In genomic region chr10:128897414-128897928, GRCh38 we compare ENCODE assay signal across 18 cellular contexts.
"Had no signal": no experiment of that assay in that cellular context is flagged by ENCODE, and none has a peak within 500 bp of the region (broad histone marks: within the 10 kb centered on the region; RNA-seq: fewer than 3 reads in every experiment).

No MANE protein-coding gene starts in this region.

- H3K4me3 Mint-ChIP-seq: activated CD4-positive, alpha-beta T cell treated with anti-CD3 and anti-CD28 coated beads, Interleukin-2, amount 10 ng/mL, durations not matched to agents 7 days and 5 days; activated naive CD8-positive, alpha-beta T cell treated with anti-CD3 and anti-CD28 coated beads for 36 hours; activated T-cell treated with anti-CD3 and anti-CD28 coated beads, Interleukin-2, amount 50 U/mL, for 72 hours; central memory CD8-positive, alpha-beta T cell; T-helper 2 cell treated with Interferon-gamma antibody and Interleukin-4, amounts not matched to agents 5 μg/mL and 100 μg/mL, for 36 hours had no signal

- H3K27me3 Mint-ChIP-seq: activated CD4-positive, alpha-beta T cell treated with anti-CD3 and anti-CD28 coated beads, Interleukin-2, amount 10 ng/mL, durations not matched to agents 7 days and 5 days; activated naive CD8-positive, alpha-beta T cell treated with anti-CD3 and anti-CD28 coated beads for 36 hours; central memory CD8-positive, alpha-beta T cell had no signal

- H3K36me3 Mint-ChIP-seq: activated naive CD8-positive, alpha-beta T cell treated with anti-CD3 and anti-CD28 coated beads for 36 hours; brain had no signal

- H3K4me3 ChIP-seq: coronary artery, skin epidermis had no signal

- H3K27ac Mint-ChIP-seq: activated CD4-positive, alpha-beta T cell treated with anti-CD3 and anti-CD28 coated beads, Interleukin-2, amount 10 ng/mL, durations not matched to agents 7 days and 5 days; activated naive CD8-positive, alpha-beta T cell treated with anti-CD3 and anti-CD28 coated beads for 36 hours; activated T-cell treated with anti-CD3 and anti-CD28 coated beads, Interleukin-2, amount 50 U/mL, for 72 hours; T-helper 2 cell treated with Interferon-gamma antibody and Interleukin-4, amounts not matched to agents 5 μg/mL and 100 μg/mL, for 36 hours had no signal

- DNase-seq: activated CD4-positive, alpha-beta T cell treated with anti-CD3 and anti-CD28 coated beads, Interleukin-2, amount 10 ng/mL, durations not matched to agents 7 days and 5 days; activated CD8-positive, alpha-beta memory T cell treated with anti-CD3 and anti-CD28 coated beads, Interleukin-2, amount 50 U/mL, for 48 hours; activated gamma-delta T cell; activated naive CD8-positive, alpha-beta T cell treated with anti-CD3 and anti-CD28 coated beads for 36 hours; activated T-cell treated with anti-CD3 and anti-CD28 coated beads, Interleukin-2, amount 50 U/mL, for 72 hours; effector CD8-positive, alpha-beta T cell; foreskin fibroblast; midbrain; stimulated activated CD4-positive, alpha-beta T cell treated with anti-CD3 and anti-CD28 coated beads, Interleukin-15, amount 100 ng/mL, for 24 hours; stimulated activated CD4-positive, alpha-beta T cell treated with anti-CD3 and anti-CD28 coated beads, Interleukin-4, amount 100 ng/mL, for 24 hours; stimulated activated naive CD4-positive, alpha-beta T cell; substantia nigra; trophoblast cell had no signal

- H3K4me1 Mint-ChIP-seq: activated naive CD8-positive, alpha-beta T cell treated with anti-CD3 and anti-CD28 coated beads for 36 hours; central memory CD8-positive, alpha-beta T cell had no signal

- ATAC-seq: activated T-cell treated with anti-CD3 and anti-CD28 coated beads, Interleukin-2, amount 50 U/mL, for 72 hours had no signal

- H3K9me3 Mint-ChIP-seq: activated CD4-positive, alpha-beta T cell treated with anti-CD3 and anti-CD28 coated beads, Interleukin-2, amount 10 ng/mL, durations not matched to agents 7 days and 5 days; activated naive CD8-positive, alpha-beta T cell treated with anti-CD3 and anti-CD28 coated beads for 36 hours; central memory CD8-positive, alpha-beta T cell; T-helper 2 cell treated with Interferon-gamma antibody and Interleukin-4, amounts not matched to agents 5 μg/mL and 100 μg/mL, for 36 hours had no signal
